ENCODE assay signal across 1 cellular context in the genomic region with DNA sequence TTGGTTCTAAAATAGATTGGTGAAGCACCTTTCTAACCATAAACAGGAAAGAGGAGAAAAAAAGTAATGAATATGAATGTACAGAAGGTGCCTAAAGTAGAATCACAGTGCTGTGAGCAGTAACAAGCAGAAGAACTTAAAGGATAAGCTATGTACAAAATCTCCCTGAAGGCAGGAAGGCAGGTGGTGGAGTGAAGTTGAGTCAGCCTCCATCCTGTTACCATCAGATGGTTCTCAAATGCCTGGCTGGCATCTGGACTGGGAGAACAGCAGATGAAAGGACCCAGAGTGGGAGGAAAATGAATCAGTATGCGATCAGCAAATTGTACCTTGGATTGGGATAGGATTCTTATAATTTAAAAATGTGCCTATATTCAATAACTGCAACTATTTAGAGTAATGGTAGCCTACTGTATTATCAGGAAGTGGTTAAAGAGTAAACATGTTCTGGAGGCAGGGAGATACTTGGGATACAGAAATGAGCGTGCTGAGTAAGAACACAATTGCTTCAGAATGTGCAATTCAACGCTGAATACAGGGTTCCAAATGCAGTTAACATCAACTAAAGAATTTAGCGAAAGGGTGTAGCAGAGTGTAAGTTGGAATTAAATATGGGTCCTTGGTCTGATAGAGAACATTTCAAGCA.
TF ChIP-seq lines count a peak whose summit lies in the region.

No MANE protein-coding gene starts in this region.

TF ChIP-seq in GM23338, 12 proteins besides CTCF, POLR2A, EP300 and RAD21 (continued from another document):
- TF ChIP-seq, protein P1, sequence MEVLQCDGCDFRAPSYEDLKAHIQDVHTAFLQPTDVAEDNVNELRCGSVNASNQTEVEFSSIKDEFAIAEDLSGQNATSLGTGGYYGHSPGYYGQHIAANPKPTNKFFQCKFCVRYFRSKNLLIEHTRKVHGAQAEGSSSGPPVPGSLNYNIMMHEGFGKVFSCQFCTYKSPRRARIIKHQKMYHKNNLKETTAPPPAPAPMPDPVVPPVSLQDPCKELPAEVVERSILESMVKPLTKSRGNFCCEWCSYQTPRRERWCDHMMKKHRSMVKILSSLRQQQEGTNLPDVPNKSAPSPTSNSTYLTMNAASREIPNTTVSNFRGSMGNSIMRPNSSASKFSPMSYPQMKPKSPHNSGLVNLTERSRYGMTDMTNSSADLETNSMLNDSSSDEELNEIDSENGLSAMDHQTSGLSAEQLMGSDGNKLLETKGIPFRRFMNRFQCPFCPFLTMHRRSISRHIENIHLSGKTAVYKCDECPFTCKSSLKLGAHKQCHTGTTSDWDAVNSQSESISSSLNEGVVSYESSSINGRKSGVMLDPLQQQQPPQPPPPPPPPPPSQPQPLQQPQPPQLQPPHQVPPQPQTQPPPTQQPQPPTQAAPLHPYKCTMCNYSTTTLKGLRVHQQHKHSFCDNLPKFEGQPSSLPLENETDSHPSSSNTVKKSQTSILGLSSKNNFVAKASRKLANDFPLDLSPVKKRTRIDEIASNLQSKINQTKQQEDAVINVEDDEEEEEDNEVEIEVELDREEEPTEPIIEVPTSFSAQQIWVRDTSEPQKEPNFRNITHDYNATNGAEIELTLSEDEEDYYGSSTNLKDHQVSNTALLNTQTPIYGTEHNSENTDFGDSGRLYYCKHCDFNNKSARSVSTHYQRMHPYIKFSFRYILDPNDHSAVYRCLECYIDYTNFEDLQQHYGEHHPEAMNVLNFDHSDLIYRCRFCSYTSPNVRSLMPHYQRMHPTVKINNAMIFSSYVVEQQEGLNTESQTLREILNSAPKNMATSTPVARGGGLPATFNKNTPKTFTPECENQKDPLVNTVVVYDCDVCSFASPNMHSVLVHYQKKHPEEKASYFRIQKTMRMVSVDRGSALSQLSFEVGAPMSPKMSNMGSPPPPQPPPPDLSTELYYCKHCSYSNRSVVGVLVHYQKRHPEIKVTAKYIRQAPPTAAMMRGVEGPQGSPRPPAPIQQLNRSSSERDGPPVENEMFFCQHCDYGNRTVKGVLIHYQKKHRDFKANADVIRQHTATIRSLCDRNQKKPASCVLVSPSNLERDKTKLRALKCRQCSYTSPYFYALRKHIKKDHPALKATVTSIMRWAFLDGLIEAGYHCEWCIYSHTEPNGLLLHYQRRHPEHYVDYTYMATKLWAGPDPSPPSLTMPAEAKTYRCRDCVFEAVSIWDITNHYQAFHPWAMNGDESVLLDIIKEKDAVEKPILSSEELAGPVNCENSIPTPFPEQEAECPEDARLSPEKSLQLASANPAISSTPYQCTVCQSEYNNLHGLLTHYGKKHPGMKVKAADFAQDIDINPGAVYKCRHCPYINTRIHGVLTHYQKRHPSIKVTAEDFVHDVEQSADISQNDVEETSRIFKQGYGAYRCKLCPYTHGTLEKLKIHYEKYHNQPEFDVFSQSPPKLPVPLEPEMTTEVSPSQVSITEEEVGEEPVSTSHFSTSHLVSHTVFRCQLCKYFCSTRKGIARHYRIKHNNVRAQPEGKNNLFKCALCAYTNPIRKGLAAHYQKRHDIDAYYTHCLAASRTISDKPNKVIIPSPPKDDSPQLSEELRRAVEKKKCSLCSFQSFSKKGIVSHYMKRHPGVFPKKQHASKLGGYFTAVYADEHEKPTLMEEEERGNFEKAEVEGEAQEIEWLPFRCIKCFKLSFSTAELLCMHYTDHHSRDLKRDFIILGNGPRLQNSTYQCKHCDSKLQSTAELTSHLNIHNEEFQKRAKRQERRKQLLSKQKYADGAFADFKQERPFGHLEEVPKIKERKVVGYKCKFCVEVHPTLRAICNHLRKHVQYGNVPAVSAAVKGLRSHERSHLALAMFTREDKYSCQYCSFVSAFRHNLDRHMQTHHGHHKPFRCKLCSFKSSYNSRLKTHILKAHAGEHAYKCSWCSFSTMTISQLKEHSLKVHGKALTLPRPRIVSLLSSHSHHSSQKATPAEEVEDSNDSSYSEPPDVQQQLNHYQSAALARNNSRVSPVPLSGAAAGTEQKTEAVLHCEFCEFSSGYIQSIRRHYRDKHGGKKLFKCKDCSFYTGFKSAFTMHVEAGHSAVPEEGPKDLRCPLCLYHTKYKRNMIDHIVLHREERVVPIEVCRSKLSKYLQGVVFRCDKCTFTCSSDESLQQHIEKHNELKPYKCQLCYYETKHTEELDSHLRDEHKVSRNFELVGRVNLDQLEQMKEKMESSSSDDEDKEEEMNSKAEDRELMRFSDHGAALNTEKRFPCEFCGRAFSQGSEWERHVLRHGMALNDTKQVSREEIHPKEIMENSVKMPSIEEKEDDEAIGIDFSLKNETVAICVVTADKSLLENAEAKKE (CRISPR knock-in tag; IDR thresholded peaks at IDR 0.05) = no peak
- TF ChIP-seq EZH2phosphoT487 (IDR thresholded peaks at IDR 0.05; ENCODE audit: unreplicated experiment) = no peak
